Comparison of ENCODE assay signal across 10 cellular contexts in the genomic region with DNA sequence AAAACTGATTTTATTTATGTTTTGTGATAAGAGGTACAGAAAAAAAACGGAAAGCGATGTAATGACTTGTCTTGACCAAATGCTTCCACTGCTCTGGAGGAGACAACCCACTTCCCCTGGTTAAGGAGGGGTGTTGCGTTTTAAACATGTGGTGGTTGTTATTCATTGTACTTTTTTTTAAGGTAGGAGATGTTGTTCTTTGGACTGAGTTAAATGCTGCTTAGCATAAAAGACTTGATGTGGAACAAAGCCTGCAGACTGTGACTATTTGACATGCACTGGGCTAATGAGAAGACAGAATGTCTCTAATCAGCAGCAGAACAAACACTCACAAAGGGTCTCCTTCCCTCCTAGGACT.
A peak's percentile ranks its signal among the peaks of the same experiment; 100 is the strongest.
DNase-seq lines count a peak whose midpoint lies in the region; ATAC-seq and TF ChIP-seq lines count a peak whose summit lies in the region.
"Had no signal": no experiment of that assay in that cellular context is flagged by ENCODE, and none has a peak within 500 bp of the region (broad histone marks: within the 10 kb centered on the region; RNA-seq: fewer than 3 reads in every experiment).

No MANE protein-coding gene starts in this region.

- BruUV-seq in A673 (replicated peaks; lab: Mats Ljungman, UMichigan) = no TSS peak

- intact Hi-C loops in A673 (cut with micrococcal nuclease; ENCODE audit: unreplicated experiment) = no loop called here

- CTCF ChIA-PET in A673 (lab: Charles Lee) = no interaction called here

- POLR2A ChIA-PET in A673 (lab: Charles Lee; ENCODE audit: low non-redundant PET) = no interaction called here

- TF ChIP-seq CTCF in A673 (conservative IDR thresholded peaks at IDR 0.05; ENCODE audit: low read depth, low read length) = no peak

- H3K4me3 ChIP-seq in A673 (ENCODE audit: low read depth, low read length, poor library complexity, severe bottlenecking) = no peak overlapping the region
- H3K4me3 ChIP-seq: dorsolateral prefrontal cortex, vagina had no signal

- H3K27ac ChIP-seq in A673 (ENCODE audit: low read depth, low read length, poor library complexity, severe bottlenecking) = no peak overlapping the region
- H3K27ac ChIP-seq: dorsolateral prefrontal cortex, vagina had no signal

- no peaks in the 10 kb centered on the region for H3K9me3 ChIP-seq in A673 (ENCODE audit: low read depth, low read length, poor library complexity, severe bottlenecking)
- H3K9me3 ChIP-seq: vagina had no signal

- no peaks in the 10 kb centered on the region for H3K27me3 ChIP-seq in A673 (replicated peaks; ENCODE audit: insufficient read depth, low read depth, low read length, poor library complexity)
- H3K27me3 ChIP-seq: dorsolateral prefrontal cortex, vagina had no signal

- H3K36me3 ChIP-seq in A673 (ENCODE audit: insufficient read depth, low read length, poor library complexity, severe bottlenecking) = no peaks in the 10 kb centered on the region
- H3K36me3 ChIP-seq: vagina had no signal

- H3K4me1 ChIP-seq in A673 (ENCODE audit: insufficient read depth, low read length, poor library complexity, severe bottlenecking) = no peaks in the 10 kb centered on the region

- DNase-seq in germinal center (ENCODE audit: low spot score) = peak; percentile 62
- no peak for DNase-seq in A673 (ENCODE audit: low spot score)
- DNase-seq in NCI-H187 treated with DMSO at 0.1 percent for 48 hours (lab: John Stamatoyannopoulos, UW) = no peak
- no peak for DNase-seq in NCI-H774 (lab: John Stamatoyannopoulos, UW)
- DNase-seq in NOMO-1 (lab: John Stamatoyannopoulos, UW; ENCODE audit: unreplicated experiment in 2 of 2) = no peak
- DNase-seq: dorsolateral prefrontal cortex had no signal

- ATAC-seq in GM18867 (IDR thresholded peaks at IDR 0.05; ENCODE audit: unreplicated experiment) (peak; percentile 54), GM21619 (IDR thresholded peaks at IDR 0.05; ENCODE audit: unreplicated experiment) (peak; percentile 46), HG03196 (IDR thresholded peaks at IDR 0.05; ENCODE audit: unreplicated experiment) (peak; percentile 52)
